ENCODE assay signal across 17 cellular contexts in genomic region chr1:9382923-9383491, GRCh38.
"Had no signal": no experiment of that assay in that cellular context is flagged by ENCODE, and none has a peak within 500 bp of the region (broad histone marks: within the 10 kb centered on the region; RNA-seq: fewer than 3 reads in every experiment).

No MANE protein-coding gene starts in this region.

- H3K9me3 ChIP-seq: breast epithelium, right atrium auricular region, upper lobe of left lung had no signal

- H3K36me3 Mint-ChIP-seq: natural killer cell had no signal

- H3K27me3 ChIP-seq: breast epithelium, right atrium auricular region, upper lobe of left lung had no signal

- H3K4me1 ChIP-seq: breast epithelium had no signal

- H3K4me3 Mint-ChIP-seq: activated CD4-positive, alpha-beta T cell treated with anti-CD3 and anti-CD28 coated beads, Interleukin-2, amount 10 ng/mL, durations not matched to agents 7 days and 5 days; natural killer cell; stimulated activated naive B cell treated with anti-CD40 and anti-IgM and Interleukin-4, amounts not matched to agents 10 μg/mL and 1 μg/mL and 100 μg/mL, for 72 hours had no signal

- H3K4me3 ChIP-seq: breast epithelium, right atrium auricular region, upper lobe of left lung had no signal

- H3K4me1 Mint-ChIP-seq: natural killer cell had no signal

- H3K36me3 ChIP-seq: breast epithelium, right atrium auricular region, upper lobe of left lung had no signal

- H3K27ac Mint-ChIP-seq: activated CD4-positive, alpha-beta T cell treated with anti-CD3 and anti-CD28 coated beads, Interleukin-2, amount 10 ng/mL, durations not matched to agents 7 days and 5 days; natural killer cell; progenitor cell of endocrine pancreas; stimulated activated naive B cell treated with anti-CD40 and anti-IgM and Interleukin-4, amounts not matched to agents 10 μg/mL and 1 μg/mL and 100 μg/mL, for 72 hours had no signal

- H3K9me3 Mint-ChIP-seq: activated CD4-positive, alpha-beta T cell treated with anti-CD3 and anti-CD28 coated beads, Interleukin-2, amount 10 ng/mL, durations not matched to agents 7 days and 5 days; natural killer cell had no signal

- DNase-seq: activated CD4-positive, alpha-beta T cell treated with anti-CD3 and anti-CD28 coated beads, Interleukin-2, amount 10 ng/mL, durations not matched to agents 7 days and 5 days; activated CD4-positive, CD25-positive, alpha-beta regulatory T cell; activated CD8-positive, alpha-beta memory T cell treated with anti-CD3 and anti-CD28 coated beads for 24 hours; activated naive CD4-positive, alpha-beta T cell treated with Interleukin-2 at 50 U/mL for 16 hours; aorta; erythroblast; islet precursor cell; natural killer cell; nucleus accumbens; stimulated activated CD4-positive, alpha-beta T cell treated with anti-CD3 and anti-CD28 coated beads, Interleukin-15, amount 100 ng/mL, for 24 hours; stimulated activated CD4-positive, alpha-beta T cell treated with anti-CD3 and anti-CD28 coated beads, Interleukin-4, amount 100 ng/mL, for 1 hour; stimulated activated naive B cell treated with anti-CD40 and anti-IgM and Interleukin-4, amounts not matched to agents 10 μg/mL and 1 μg/mL and 100 μg/mL, for 72 hours; upper lobe of left lung had no signal

- H3K27ac ChIP-seq: breast epithelium, upper lobe of left lung had no signal

- ATAC-seq: left lobe of liver; natural killer cell; stimulated activated naive B cell treated with anti-CD40 and anti-IgM and Interleukin-4, amounts not matched to agents 10 μg/mL and 1 μg/mL and 100 μg/mL, for 72 hours had no signal
